ENCODE assay signal across 19 cellular contexts in genomic region chr3:108554913-108555571, GRCh38. TPM values are rescaled to one million over a fixed set of nuclear protein-coding genes. Genes with fewer than 3 reads are reported as not detected.
A peak's percentile ranks its signal among the peaks of the same experiment; 100 is the strongest.
DNase-seq lines count a peak whose midpoint lies in the region; ATAC-seq and TF ChIP-seq lines count a peak whose summit lies in the region.
"Had no signal": no experiment of that assay in that cellular context is flagged by ENCODE, and none has a peak within 500 bp of the region (broad histone marks: within the 10 kb centered on the region; RNA-seq: fewer than 3 reads in every experiment).

No MANE protein-coding gene starts in this region.

- in situ Hi-C loops in mammary epithelial cell (cut with MboI; ENCODE audit: low sequenced_read_pairs in 2 of 2) = loop anchor here (5.0 kb wide), 2 partner anchors 63 to 68 kb away; no protein-coding TSS in a partner anchor

- TF ChIP-seq CTCF in MCF 10A (IDR thresholded peaks at IDR 0.05; ENCODE audit: unreplicated experiment) = no peak
- no peak for TF ChIP-seq CTCF in mammary epithelial cell (conservative IDR thresholded peaks at IDR 0.05 in 1 of 2, IDR thresholded peaks at IDR 0.05 in 1 of 2; ENCODE audit: extremely low read depth in 1 of 2, insufficient read depth in 1 of 2, low read depth in 1 of 2, low read length in 2 of 2)
- no peak for TF ChIP-seq CTCF in body of pancreas (IDR thresholded peaks at IDR 0.05)
- TF ChIP-seq CTCF in mesothelial cell of epicardium (IDR thresholded peaks at IDR 0.05; ENCODE audit: unreplicated experiment) = no peak
- TF ChIP-seq CTCF in upper lobe of right lung (IDR thresholded peaks at IDR 0.05) = no peak

- intact Hi-C loops in MCF 10A (cut with micrococcal nuclease) (no loop called here), mammary epithelial cell (cut with micrococcal nuclease) (loop anchor here (5.0 kb wide), 1 partner anchor 133 kb away; no protein-coding TSS in a partner anchor), body of pancreas (cut with DNase I) (no loop called here), upper lobe of right lung (cut with DNase I) (loop anchor here (5.0 kb wide), 1 partner anchor 63 kb away; no protein-coding TSS in a partner anchor)

- H3K4me1 Mint-ChIP-seq in MCF 10A (ENCODE audit: insufficient read depth, unreplicated experiment) (peaks cover 7% of the 10 kb centered on the region), mesothelial cell of epicardium (peaks cover 16% of the 10 kb centered on the region), T-helper 17 cell (peaks cover 8% of the 10 kb centered on the region)

- CTCF ChIA-PET in MCF 10A (lab: Yijun Ruan, JAX) (interaction anchor here (1.3 to 14.1 kb wide), 3 partner anchors 57 to 77 kb away, joined by 4 to 321 read pairs (median 6); no protein-coding TSS in a partner anchor), mammary epithelial cell (lab: Charles Lee; ENCODE audit: low non-redundant PET) (no interaction called here)

- H3K79me2 ChIP-seq in mammary epithelial cell (ENCODE audit: insufficient read depth, low read length) = no peaks in the 10 kb centered on the region

- H3K36me3 ChIP-seq in mammary epithelial cell (ENCODE audit: insufficient read depth, low read length) (peaks cover 22% of the 10 kb centered on the region), body of pancreas (replicated peaks in 1 of 2; ENCODE audit: insufficient read depth in 1 of 2, low read depth in 2 of 2) (no peaks in the 10 kb centered on the region), upper lobe of right lung (no peaks in the 10 kb centered on the region)

- POLR2A ChIA-PET in MCF 10A (lab: Yijun Ruan, JAX) = interaction anchor here (0.6 to 1.5 kb wide), 5 partner anchors 9 to 341 kb away, joined by 3 to 4 read pairs (median 4); no protein-coding TSS in a partner anchor

- DNase-seq in MCF 10A (ENCODE audit: unreplicated experiment) (no peak), mammary epithelial cell (no peak), body of pancreas (no peak), mesothelial cell of epicardium (ENCODE audit: low spot score in 2 of 2, unreplicated experiment in 2 of 2) (no peak), upper lobe of right lung (no peak), T-helper 17 cell (no peak), NCI-H2029 (lab: John Stamatoyannopoulos, UW) (no peak), NOMO-1 treated with dmso at 0.1 percent for 144 hours (lab: John Stamatoyannopoulos, UW; ENCODE audit: unreplicated experiment) (no peak)
- DNase-seq: activated CD4-positive, alpha-beta T cell treated with anti-CD3 and anti-CD28 coated beads, Interleukin-2, amount 50 U/mL, for 4 hours; activated T-cell treated with anti-CD3 and anti-CD28 coated beads, Interleukin-2, amount 50 U/mL, for 4 hours; CD4-positive, alpha-beta T cell; KBM-7; NCI-H1048; NCI-H526 treated with DMSO at 0.1 percent for 48 hours; stimulated activated CD4-positive, alpha-beta T cell treated with anti-CD3 and anti-CD28 coated beads, Interleukin-4, amount 100 ng/mL, for 24 hours; stimulated activated CD8-positive, alpha-beta memory T cell treated with anti-CD3 and anti-CD28 coated beads, Interleukin-4, amount 100 ng/mL, for 48 hours had no signal

- no peaks in the 10 kb centered on the region for H3K9me3 Mint-ChIP-seq in MCF 10A (ENCODE audit: unreplicated experiment)
- H3K9me3 Mint-ChIP-seq in mesothelial cell of epicardium = no peaks in the 10 kb centered on the region
- H3K9me3 Mint-ChIP-seq: activated T-cell treated with anti-CD3 and anti-CD28 coated beads, Interleukin-2, amount 50 U/mL, for 4 hours; CD4-positive, alpha-beta T cell had no signal

- H3K9ac ChIP-seq in mammary epithelial cell (ENCODE audit: insufficient read depth, low read length) = no peak overlapping the region

- ATAC-seq in body of pancreas (peak; percentile 55), upper lobe of right lung (peak; percentile 24), T-helper 17 cell (no peak)
- ATAC-seq: activated T-cell treated with anti-CD3 and anti-CD28 coated beads, Interleukin-2, amount 50 U/mL, for 4 hours had no signal

- H3K4me3 ChIP-seq in mammary epithelial cell (replicated peaks in 1 of 3; ENCODE audit: insufficient read depth in 1 of 3, low read depth in 2 of 3, low read length in 3 of 3) (no peak overlapping the region), body of pancreas (no peak overlapping the region), upper lobe of right lung (no peak overlapping the region)
- H3K4me3 ChIP-seq: skin epidermis had no signal

- dilution Hi-C loops in mammary epithelial cell (cut with HindIII; ENCODE audit: low sequenced_read_pairs) = no loop called here

- H4K20me1 ChIP-seq in mammary epithelial cell (ENCODE audit: insufficient read depth, low read length) = no peaks in the 10 kb centered on the region

- no peak overlapping the region for H3K4me2 ChIP-seq in mammary epithelial cell (ENCODE audit: insufficient read depth, low read depth, low read length)

- no peak for TF ChIP-seq POLR2A in body of pancreas (IDR thresholded peaks at IDR 0.05)

- H3K27me3 ChIP-seq in mammary epithelial cell (ENCODE audit: insufficient read depth, low read length) = no peaks in the 10 kb centered on the region
- no peaks in the 10 kb centered on the region for H3K27me3 ChIP-seq in body of pancreas
- H3K27me3 ChIP-seq in upper lobe of right lung = no peaks in the 10 kb centered on the region

- WGBS in mammary epithelial cell (ENCODE audit: low coverage, missing lambda C conversion rate) = 89% methylated on average over 3 of the region's 3 CpGs
- WGBS in body of pancreas, 2 donors = 37 to 41% methylated on average over 3 of the region's 3 CpGs

- H3K27me3 Mint-ChIP-seq in MCF 10A (ENCODE audit: insufficient read depth, unreplicated experiment) = no peaks in the 10 kb centered on the region
- H3K27me3 Mint-ChIP-seq in mesothelial cell of epicardium (ENCODE audit: low read depth) = no peaks in the 10 kb centered on the region
- no peaks in the 10 kb centered on the region for H3K27me3 Mint-ChIP-seq in T-helper 17 cell
- H3K27me3 Mint-ChIP-seq: CD4-positive, alpha-beta T cell had no signal

- H3K4me1 ChIP-seq in mammary epithelial cell (ENCODE audit: insufficient read depth, low read length) (no peaks in the 10 kb centered on the region), body of pancreas (peaks cover 11% of the 10 kb centered on the region), upper lobe of right lung (no peaks in the 10 kb centered on the region)

- H3K36me3 Mint-ChIP-seq in MCF 10A (ENCODE audit: insufficient read depth, unreplicated experiment) (peaks cover 14% of the 10 kb centered on the region), mesothelial cell of epicardium (peaks cover 11% of the 10 kb centered on the region), T-helper 17 cell (ENCODE audit: low read depth) (peaks cover 6% of the 10 kb centered on the region)

- H3K27ac Mint-ChIP-seq in MCF 10A (ENCODE audit: low read depth, unreplicated experiment) (peak overlapping the region; percentile 5), mesothelial cell of epicardium (peak overlapping the region; percentile 55), T-helper 17 cell (no peak overlapping the region)
- H3K27ac Mint-ChIP-seq: CD4-positive, alpha-beta T cell had no signal

- BruUV-seq in MCF 10A (replicated peaks; lab: Mats Ljungman, UMichigan) (no TSS peak), mammary epithelial cell (replicated peaks; lab: Mats Ljungman, UMichigan) (no TSS peak)

- H3K9me3 ChIP-seq in mammary epithelial cell (replicated peaks; ENCODE audit: insufficient read depth, low read length) (no peaks in the 10 kb centered on the region), body of pancreas (no peaks in the 10 kb centered on the region), upper lobe of right lung (no peaks in the 10 kb centered on the region), T-helper 17 cell (ENCODE audit: control insufficient read depth, low read length, poor library complexity, severe bottlenecking) (no peaks in the 10 kb centered on the region)

- no peak overlapping the region for H3K4me3 Mint-ChIP-seq in MCF 10A (ENCODE audit: unreplicated experiment)
- H3K4me3 Mint-ChIP-seq in mesothelial cell of epicardium = no peak overlapping the region
- no peak overlapping the region for H3K4me3 Mint-ChIP-seq in T-helper 17 cell
- H3K4me3 Mint-ChIP-seq: activated T-cell treated with anti-CD3 and anti-CD28 coated beads, Interleukin-2, amount 50 U/mL, for 4 hours; CD4-positive, alpha-beta T cell had no signal

- H3K27ac ChIP-seq in mammary epithelial cell (ENCODE audit: insufficient read depth, low read depth, low read length) = no peak overlapping the region
- peak overlapping the region in 3 of 4 donors; percentile 49 to 72 (median 55) for H3K27ac ChIP-seq in body of pancreas
- no peak overlapping the region for H3K27ac ChIP-seq in upper lobe of right lung
- H3K27ac ChIP-seq: epithelial cell of prostate, skin epidermis had no signal

- no peak overlapping the region for H2AFZ ChIP-seq in mammary epithelial cell (ENCODE audit: low read depth, low read length)

RNA-seq across cellular contexts. Expression of gene CIP2A, which starts 34.2 kb away (rescaled TPM):
- total RNA-seq in MCF 10A (2022) (15.5 and 23.9 TPM in 2 replicates), mammary epithelial cell (10 to 100 TPM in 1 of 2 donors, 1 to 10 TPM in 1; 6.8 to 24.0 TPM), body of pancreas (1 to 10 TPM in 1 of 2 donors, under 1 TPM in 1; 0.33 to 3.6 TPM), mesothelial cell of epicardium (15.9 to 17.8 TPM (median 16.9 TPM) in 3 replicates), upper lobe of right lung (1.9 TPM), T-helper 17 cell (1 to 10 TPM; 4.1 to 6.8 TPM)
- 12.3 TPM for polyA plus RNA-seq in mammary epithelial cell
- polyA minus RNA-seq in mammary epithelial cell = 33.6 TPM

RNA-seq across cellular contexts. Expression of gene DZIP3, which starts 34.5 kb away (rescaled TPM):
- total RNA-seq in MCF 10A (2022) (10.1 and 10.3 TPM in 2 replicates), mammary epithelial cell (1 to 10 TPM; 6.2 to 7.3 TPM), body of pancreas (1 to 10 TPM; 3.6 to 8.8 TPM), mesothelial cell of epicardium (26.9 to 27.2 TPM (median 27.2 TPM) in 3 replicates), upper lobe of right lung (8.9 TPM), T-helper 17 cell (10 to 100 TPM; 14.3 to 15.1 TPM)
- polyA plus RNA-seq in mammary epithelial cell = 3.1 TPM
- 4.4 TPM for polyA minus RNA-seq in mammary epithelial cell

RNA-seq across cellular contexts. Expression of gene MYH15, which starts 44.6 kb away (rescaled TPM):
- total RNA-seq in MCF 10A (2022) (0.19 and 0.25 TPM in 2 replicates), mammary epithelial cell (1 to 10 TPM in 1 of 2 donors, under 1 TPM in 1; under 0.01 to 6.2 TPM), body of pancreas (not detected), mesothelial cell of epicardium (0.20 to 0.36 TPM (median 0.27 TPM) in 3 replicates), upper lobe of right lung (0.90 TPM), T-helper 17 cell (not detected)
- polyA plus RNA-seq in mammary epithelial cell = 1.7 TPM
- polyA minus RNA-seq in mammary epithelial cell = 2.7 TPM
- total RNA-seq: omental fat pad had no signal

Comparison
In these comparisons a context has a peak if more than half of its experiments do, and no peak if none do; other contexts are left out.
1. intact Hi-C loops: an anchor here in mammary epithelial cell (5.0 kb wide) and upper lobe of right lung (5.0 kb wide); none called in MCF 10A and body of pancreas.
2. H3K27ac ChIP-seq: peak in body of pancreas (3 of 4); none in mammary epithelial cell (single experiment) and upper lobe of right lung (single experiment).